ENCODE assay signal across 23 cellular contexts in genomic region chr12:1332327-1332726, GRCh38.
DNase-seq lines count a peak whose midpoint lies in the region; ATAC-seq, FAIRE-seq and TF ChIP-seq lines count a peak whose summit lies in the region.
"Had no signal": no experiment of that assay in that cellular context is flagged by ENCODE, and none has a peak within 500 bp of the region (broad histone marks: within the 10 kb centered on the region; RNA-seq: fewer than 3 reads in every experiment).

No MANE protein-coding gene starts in this region.

- no peak for TF ChIP-seq CTCF in breast epithelium (IDR thresholded peaks at IDR 0.05)
- no peak for TF ChIP-seq CTCF in choroid plexus epithelial cell (conservative IDR thresholded peaks at IDR 0.05; ENCODE audit: low read depth, low read length)
- no peak for TF ChIP-seq CTCF in HepG2 (CRISPR knock-in tag; IDR thresholded peaks at IDR 0.05)

- ATAC-seq in HepG2 = peak; percentile 40; the same call in 2 of the 3 replicates
- no peak for ATAC-seq in aorta (ENCODE audit: low FRiP score)
- ATAC-seq in GM18511 (IDR thresholded peaks at IDR 0.05; ENCODE audit: unreplicated experiment) = no peak
- ATAC-seq: left lobe of liver, Right ventricle myocardium inferior, T-cell had no signal

- in situ Hi-C loops in T47D (cut with HindIII; ENCODE audit: low pct_unique_long_range_greater_than_20kb, low sequenced_read_pairs) (no loop called here), HepG2 (cut with HindIII; ENCODE audit: extremely low pct_ligation_motif_present, low pct_unique_long_range_greater_than_20kb) (no loop called here)

- WGBS in HepG2 (ENCODE audit: low lambda C conversion rate) = 44% methylated on average over 3 of the region's 3 CpGs
- WGBS in aorta, 2 donors = 81 to 87% methylated on average over 3 of the region's 3 CpGs

- intact Hi-C loops in breast epithelium (cut with DNase I; ENCODE audit: low total_unique reads) (loop anchor here (10.0 kb wide), 1 partner anchor 968 kb away; no protein-coding TSS in a partner anchor), HepG2 (cut with micrococcal nuclease; ENCODE audit: unreplicated experiment) (no loop called here), aorta (cut with DNase I) (no loop called here)

- no peaks in the 10 kb centered on the region for H3K79me2 ChIP-seq in HepG2 (ENCODE audit: insufficient read depth, low read length)

- no peak overlapping the region for H3K9ac ChIP-seq in HepG2 (ENCODE audit: insufficient read depth, low read depth, low read length)
- H3K9ac ChIP-seq: neural progenitor cell had no signal

- peak; percentile 56 to 90 for DNase-seq in T47D (ENCODE audit: low read depth in 1 of 2, low spot score in 1 of 2)
- no peak for DNase-seq in breast epithelium (ENCODE audit: low spot score in 2 of 2)
- DNase-seq in choroid plexus epithelial cell (ENCODE audit: low read depth) = peak; percentile 61
- peak; percentile 57 for DNase-seq in HepG2 (ENCODE audit: low spot score)
- peak; percentile 65 for DNase-seq in ureter (ENCODE audit: low spot score)
- DNase-seq in aorta = no peak
- DNase-seq in inferior parietal cortex (ENCODE audit: extremely low spot score) = no peak
- DNase-seq: 8988T; activated CD4-positive, alpha-beta T cell treated with anti-CD3 and anti-CD28 coated beads, Interleukin-2, amount 10 ng/mL, durations not matched to agents 7 days and 5 days; activated CD8-positive, alpha-beta memory T cell treated with anti-CD3 and anti-CD28 coated beads, Interleukin-2, amount 50 U/mL, for 4 hours; DMS79 treated with DMSO at 0.1 percent for 48 hours; GOT3; Kasumi-1; NCI-H1092; NCI-H2081 treated with DMSO at 0.1 percent for 48 hours; stimulated activated CD4-positive, alpha-beta T cell treated with anti-CD3 and anti-CD28 coated beads, Interleukin-4, amount 100 ng/mL, for 1 hour; T-cell had no signal

- H3K36me3 ChIP-seq in breast epithelium (no peaks in the 10 kb centered on the region), HepG2 (replicated peaks in 1 of 2; ENCODE audit: control insufficient read depth in 1 of 2, insufficient read depth in 2 of 2, low read length in 2 of 2) (0 out of 5 replicates have a peak, but pooled peaks cover 0 to 3% of the 10 kb centered on the region in 2 experiments), aorta (ENCODE audit: control insufficient read depth in 1 of 2, insufficient read depth in 2 of 2, low read length in 1 of 2) (no peaks in the 10 kb centered on the region)
- H3K36me3 ChIP-seq: esophagus muscularis mucosa, neural progenitor cell had no signal

- H3K9me3 ChIP-seq in breast epithelium (no peaks in the 10 kb centered on the region), HepG2 (ENCODE audit: low read length) (no peaks in the 10 kb centered on the region), aorta (ENCODE audit: control insufficient read depth, low read length) (no peaks in the 10 kb centered on the region)
- H3K9me3 ChIP-seq: esophagus muscularis mucosa had no signal

- TF ChIP-seq POLR2A in breast epithelium (IDR thresholded peaks at IDR 0.05) (no peak), HepG2 (IDR thresholded peaks at IDR 0.05; ENCODE audit: insufficient read depth in 1 of 2, low read depth in 2 of 2, low read length in 2 of 2) (no peak)

- POLR2A ChIA-PET in HepG2 (lab: Yijun Ruan, JAX) = no interaction called here

- no peak overlapping the region for H3K4me2 ChIP-seq in HepG2 (ENCODE audit: low read depth, low read length)
- H3K4me2 ChIP-seq: neural progenitor cell had no signal

- no peak for FAIRE-seq in HepG2 (lab: Jason Lieb, UNC)
- FAIRE-seq: GM12892 had no signal

- CTCF ChIA-PET in HepG2 (lab: Yijun Ruan, JAX; ENCODE audit: low intra/inter-chr PET ratio, low total read pairs) = no interaction called here

- H3K4me1 ChIP-seq in breast epithelium (no peaks in the 10 kb centered on the region), HepG2 (ENCODE audit: insufficient read depth, low read length) (0 out of 2 replicates have a peak, but pooled peaks cover 7% of the 10 kb centered on the region), aorta (ENCODE audit: control insufficient read depth in 1 of 2, insufficient read depth in 2 of 2, low read length in 2 of 2) (no peaks in the 10 kb centered on the region)
- H3K4me1 ChIP-seq: esophagus muscularis mucosa, neural progenitor cell had no signal

- H3K4me3 ChIP-seq in breast epithelium (no peak overlapping the region), choroid plexus epithelial cell (ENCODE audit: low read depth, low read length) (no peak overlapping the region), HepG2 (replicated peaks in 1 of 3; ENCODE audit: insufficient read depth in 1 of 3, low read depth in 2 of 3, low read length in 3 of 3) (no peak overlapping the region), aorta (ENCODE audit: low read length in 2 of 2) (no peak overlapping the region)
- H3K4me3 ChIP-seq: esophagus muscularis mucosa, neural progenitor cell had no signal

- H3K27ac ChIP-seq in breast epithelium (no peak overlapping the region), HepG2 (ENCODE audit: extremely low read length, insufficient read depth, low read length) (no peak overlapping the region), aorta (ENCODE audit: low read depth in 1 of 2, low read length in 2 of 2) (no peak overlapping the region)
- H3K27ac ChIP-seq: esophagus muscularis mucosa, neural progenitor cell had no signal

- no peaks in the 10 kb centered on the region for H3K27me3 ChIP-seq in breast epithelium
- no peaks in the 10 kb centered on the region for H3K27me3 ChIP-seq in HepG2 (ENCODE audit: control insufficient read depth in 1 of 2, insufficient read depth in 2 of 2, low read length in 2 of 2)
- no peaks in the 10 kb centered on the region for H3K27me3 ChIP-seq in aorta (ENCODE audit: control insufficient read depth in 1 of 2, insufficient read depth in 2 of 2, low read length in 1 of 2)
- H3K27me3 ChIP-seq: esophagus muscularis mucosa, neural progenitor cell had no signal

- no peak for TF ChIP-seq EP300 in HepG2 (IDR thresholded peaks at IDR 0.05; ENCODE audit: low read depth in 2 of 2, low read length in 2 of 2)
- TF ChIP-seq EP300 in HepG2 (CRISPR knock-in tag; IDR thresholded peaks at IDR 0.05; ENCODE audit: borderline replicate concordance) = no peak

- H2AFZ ChIP-seq in HepG2 (ENCODE audit: low read length) = no peak overlapping the region
- H2AFZ ChIP-seq: neural progenitor cell had no signal

- H4K20me1 ChIP-seq in HepG2 (ENCODE audit: insufficient read depth, low read length) = no peaks in the 10 kb centered on the region

- no TSS peak for BruUV-seq in HepG2 (replicated peaks; lab: Mats Ljungman, UMichigan)

- TF ChIP-seq RAD21 in HepG2 (CRISPR knock-in tag; IDR thresholded peaks at IDR 0.05) = no peak

TF ChIP-seq in HepG2, 621 proteins besides CTCF, POLR2A, EP300 and RAD21:
- TF ChIP-seq DMTF1 (CRISPR knock-in tag; IDR thresholded peaks at IDR 0.05) = no peak
- peak; percentile 74 for TF ChIP-seq ZNF317 (CRISPR knock-in tag; IDR thresholded peaks at IDR 0.05)

Comparison
In these comparisons a context has a peak if more than half of its experiments do, and no peak if none do; other contexts are left out.
1. DNase-seq: peak in T47D (2 of 2), choroid plexus epithelial cell (single experiment), HepG2 (single experiment) and ureter (single experiment); none in breast epithelium (0 of 2), aorta (0 of 2) and inferior parietal cortex (single experiment).